ENCODE assay signal across 8 cellular contexts in genomic region chr2:108595677-108596232, GRCh38.
DNase-seq lines count a peak whose midpoint lies in the region; ATAC-seq and TF ChIP-seq lines count a peak whose summit lies in the region.
"Not testable (repeated sequence)": the region's sequence is repeated elsewhere in the genome, so short reads cannot be mapped to it uniquely, and the experiment has no call there.

No MANE protein-coding gene starts in this region.

- not testable (repeated sequence) for H4K20me1 ChIP-seq in IMR-90 (ENCODE audit: insufficient read depth, low read length); hepatocyte (ENCODE audit: insufficient read depth, poor library complexity, severe bottlenecking)

- not testable (repeated sequence) for BruUV-seq in IMR-90 (replicated peaks; lab: Mats Ljungman, UMichigan)

- not testable (repeated sequence) for H3K36me3 Mint-ChIP-seq in CD8-positive, alpha-beta memory T cell; activated T-helper 2 cell treated with anti-CD3 and anti-CD28 coated beads, Interferon-gamma antibody, Interleukin-2, Interleukin-4, amounts not matched to agents 10 μg/mL and 5 μg/mL and 100 μg/mL, durations not matched to agents 14 hours and 24 hours and 36 hours (ENCODE audit: low read depth)

- not testable (repeated sequence) for DNase-seq in CD8-positive, alpha-beta memory T cell; IMR-90; activated T-helper 2 cell treated with anti-CD3 and anti-CD28 coated beads, Interferon-gamma antibody, Interleukin-2, Interleukin-4, amounts not matched to agents 10 μg/mL and 5 μg/mL and 100 μg/mL, durations not matched to agents 14 hours and 24 hours and 36 hours (ENCODE audit: low spot score); colonic mucosa; hepatocyte (ENCODE audit: low spot score); trophoblast cell; suprapubic skin (ENCODE audit: low spot score in 2 of 2)
- peak; percentile 45 for DNase-seq in SW480 (ENCODE audit: low spot score)

- not testable (repeated sequence) for H3K9me3 Mint-ChIP-seq in CD8-positive, alpha-beta memory T cell; activated T-helper 2 cell treated with anti-CD3 and anti-CD28 coated beads, Interferon-gamma antibody, Interleukin-2, Interleukin-4, amounts not matched to agents 10 μg/mL and 5 μg/mL and 100 μg/mL, durations not matched to agents 14 hours and 24 hours and 36 hours

- peaks cover 12% of the 10 kb centered on the region for H3K4me1 ChIP-seq in CD8-positive, alpha-beta memory T cell (ENCODE audit: insufficient read depth, low read length)
- peaks cover 14% of the 10 kb centered on the region for H3K4me1 ChIP-seq in IMR-90 (ENCODE audit: control insufficient read depth, insufficient read depth, low read length)
- H3K4me1 ChIP-seq in colonic mucosa; trophoblast cell (ENCODE audit: control insufficient read depth in 1 of 2, insufficient read depth in 2 of 2, low read length in 2 of 2): not testable (repeated sequence)
- H3K4me1 ChIP-seq in hepatocyte (ENCODE audit: insufficient read depth): peaks cover 30% of the 10 kb centered on the region
- peaks cover 36% of the 10 kb centered on the region for H3K4me1 ChIP-seq in suprapubic skin

- ATAC-seq in IMR-90 (ENCODE audit: low read depth): not testable (repeated sequence)

- peak overlapping the region; percentile 64; the same call in 1 of the 2 replicates for H3K9ac ChIP-seq in IMR-90 (ENCODE audit: low read depth, low read length)
- not testable (repeated sequence) for H3K9ac ChIP-seq in colonic mucosa (ENCODE audit: low read depth in 2 of 2, low read length in 2 of 2); trophoblast cell (ENCODE audit: low read length)

- WGBS in IMR-90 (ENCODE audit: extremely low coverage in 2 of 2, insufficient read length in 1 of 2), 2 experiments: no CpG with 5 or more reads among the region's 6 CpGs
- WGBS in hepatocyte (ENCODE audit: low lambda C conversion rate, missing lambda C conversion rate): 48% methylated on average over 4 of the region's 6 CpGs
- no CpG with 5 or more reads among the region's 6 CpGs for WGBS in trophoblast cell (ENCODE audit: extremely low coverage, insufficient coverage, insufficient read length)
- WGBS in suprapubic skin: 73% methylated on average over 6 of the region's 6 CpGs

- H3K36me3 ChIP-seq in CD8-positive, alpha-beta memory T cell (ENCODE audit: insufficient read depth, low read length); IMR-90 (ENCODE audit: control insufficient read depth, insufficient read depth, low read length); colonic mucosa; hepatocyte (replicated peaks; ENCODE audit: insufficient read depth, low read depth); trophoblast cell (ENCODE audit: control insufficient read depth in 1 of 2, insufficient read depth in 2 of 2, low read length in 2 of 2); suprapubic skin: not testable (repeated sequence)

- in situ Hi-C loops in IMR-90 (cut with MboI; ENCODE audit: low sequenced_read_pairs): not testable (repeated sequence)

- H4K91ac ChIP-seq in IMR-90 (ENCODE audit: insufficient read depth, low read depth, low read length): peak overlapping the region; percentile 81
- H4K91ac ChIP-seq in trophoblast cell (ENCODE audit: low read depth, low read length): not testable (repeated sequence)

- H3K4me2 ChIP-seq in IMR-90 (ENCODE audit: low read depth, low read length) (peak overlapping the region; percentile 69; the same call in 1 of the 2 replicates), hepatocyte (peak overlapping the region; percentile 1)
- H3K4me2 ChIP-seq in trophoblast cell (ENCODE audit: low read length): not testable (repeated sequence)

- H3K79me1 ChIP-seq in IMR-90 (ENCODE audit: low read depth in 1 of 2, low read length in 2 of 2): peaks cover 8 to 37% of the 10 kb centered on the region in 2 experiments; a peak in 3 of 4 replicates
- not testable (repeated sequence) for H3K79me1 ChIP-seq in trophoblast cell (ENCODE audit: low read length)

- not testable (repeated sequence) for H2AFZ ChIP-seq in IMR-90 (replicated peaks; ENCODE audit: low read length, poor library complexity); hepatocyte; trophoblast cell (ENCODE audit: insufficient read depth, low read length, poor library complexity)

- H3K4ac ChIP-seq in IMR-90 (ENCODE audit: low read depth, low read length) (peak overlapping the region; percentile 92), trophoblast cell (ENCODE audit: low read depth, low read length) (peak overlapping the region; percentile 62)

- H2AK9ac ChIP-seq in IMR-90 (replicated peaks; ENCODE audit: low read depth, low read length, poor library complexity): not testable (repeated sequence)

- not testable (repeated sequence) for H3K4me3 ChIP-seq in CD8-positive, alpha-beta memory T cell (ENCODE audit: low read length); IMR-90 (ENCODE audit: insufficient read depth, low read depth, low read length); colonic mucosa; hepatocyte; trophoblast cell (ENCODE audit: low read depth, low read length); suprapubic skin

- peaks cover 68% of the 10 kb centered on the region for H3K79me2 ChIP-seq in hepatocyte
- H3K79me2 ChIP-seq in trophoblast cell (ENCODE audit: control insufficient read depth, insufficient read depth, low read length, poor library complexity): not testable (repeated sequence)

- H3K9me1 ChIP-seq in IMR-90 (ENCODE audit: insufficient read depth, low read length): not testable (repeated sequence)

- H3K4me3 Mint-ChIP-seq in CD8-positive, alpha-beta memory T cell: not testable (repeated sequence)
- peak overlapping the region; percentile 11 for H3K4me3 Mint-ChIP-seq in activated T-helper 2 cell treated with anti-CD3 and anti-CD28 coated beads, Interferon-gamma antibody, Interleukin-2, Interleukin-4, amounts not matched to agents 10 μg/mL and 5 μg/mL and 100 μg/mL, durations not matched to agents 14 hours and 24 hours and 36 hours (ENCODE audit: low read depth)

- H2BK5ac ChIP-seq in IMR-90 (ENCODE audit: low read depth, low read length, poor library complexity, severe bottlenecking): peak overlapping the region; percentile 97
- H2BK5ac ChIP-seq in trophoblast cell (ENCODE audit: low read depth, low read length, poor library complexity): not testable (repeated sequence)

- H3K27me3 ChIP-seq in CD8-positive, alpha-beta memory T cell (ENCODE audit: insufficient read depth, low read length, poor library complexity, severe bottlenecking); IMR-90 (ENCODE audit: control insufficient read depth, insufficient read depth, low read length); colonic mucosa; hepatocyte; trophoblast cell (ENCODE audit: insufficient read depth, low read length); suprapubic skin: not testable (repeated sequence)

- TF ChIP-seq POLR2A in IMR-90 (IDR thresholded peaks at IDR 0.05; ENCODE audit: low read depth, low read length); suprapubic skin (IDR thresholded peaks at IDR 0.05): not testable (repeated sequence)

- peak overlapping the region; percentile 92; the same call in 1 of the 2 replicates for H3K18ac ChIP-seq in IMR-90 (ENCODE audit: low read depth, low read length)
- not testable (repeated sequence) for H3K18ac ChIP-seq in trophoblast cell (ENCODE audit: low read length)

- peak overlapping the region; percentile 96 for H2BK120ac ChIP-seq in IMR-90 (ENCODE audit: low read depth, low read length)
- H2BK120ac ChIP-seq in trophoblast cell (ENCODE audit: insufficient read depth, low read length, poor library complexity): peak overlapping the region; percentile 66

- peak overlapping the region; percentile 72; the same call in 1 of the 2 replicates for H3K23ac ChIP-seq in IMR-90 (ENCODE audit: low read depth, low read length)
- not testable (repeated sequence) for H3K23ac ChIP-seq in trophoblast cell (ENCODE audit: low read length)

- peak overlapping the region; percentile 74; the same call in 1 of the 2 replicates for H4K5ac ChIP-seq in IMR-90 (ENCODE audit: low read depth, low read length)

- not testable (repeated sequence) for TF ChIP-seq EP300 in suprapubic skin (IDR thresholded peaks at IDR 0.05)

- peak overlapping the region; percentile 83; the same call in 2 of the 3 replicates for H2BK15ac ChIP-seq in IMR-90 (ENCODE audit: low read depth, low read length)

- dilution Hi-C loops in IMR-90 (cut with HindIII; ENCODE audit: low sequenced_read_pairs, unreplicated experiment): not testable (repeated sequence)

- H4K12ac ChIP-seq in trophoblast cell (ENCODE audit: low read depth, low read length): not testable (repeated sequence)

- CTCF ChIA-PET in CD8-positive, alpha-beta memory T cell (lab: Charles Lee): interaction anchor here (1.3 to 2.8 kb wide), 3 partner anchors 38 to 48 kb away, joined by 3 to 15 read pairs (median 4); no protein-coding TSS in a partner anchor
- CTCF ChIA-PET in IMR-90 (lab: Yijun Ruan, JAX): interaction anchor here (0.6 to 1.5 kb wide), 2 partner anchors 11 to 158 kb away, joined by 3 read pairs; no protein-coding TSS in a partner anchor

- peak overlapping the region; percentile 95 for H2BK20ac ChIP-seq in IMR-90 (ENCODE audit: low read depth, low read length)

- H3K27ac ChIP-seq in CD8-positive, alpha-beta memory T cell (ENCODE audit: low read depth, low read length): peak overlapping the region; percentile 62
- H3K27ac ChIP-seq in IMR-90 (ENCODE audit: insufficient read depth, low read length) (peak overlapping the region; percentile 78), colonic mucosa (peak overlapping the region; percentile 58), hepatocyte (peak overlapping the region; percentile 76), trophoblast cell (ENCODE audit: low read depth, low read length) (peak overlapping the region; percentile 93), suprapubic skin (peak overlapping the region; percentile 52)

- POLR2A ChIA-PET in CD8-positive, alpha-beta memory T cell (lab: Charles Lee): not testable (repeated sequence)
- POLR2A ChIA-PET in IMR-90 (lab: Charles Lee; ENCODE audit: unreplicated experiment): interaction anchor here (0.6 kb wide), 1 partner anchor 21 kb away, joined by 3 read pairs; no protein-coding TSS in a partner anchor

- not testable (repeated sequence) for TF ChIP-seq RAD21 in IMR-90 (IDR thresholded peaks at IDR 0.05; ENCODE audit: low read length)

- not testable (repeated sequence) for H2BK12ac ChIP-seq in trophoblast cell (ENCODE audit: low read length)

- H3K27me3 Mint-ChIP-seq in CD8-positive, alpha-beta memory T cell; activated T-helper 2 cell treated with anti-CD3 and anti-CD28 coated beads, Interferon-gamma antibody, Interleukin-2, Interleukin-4, amounts not matched to agents 10 μg/mL and 5 μg/mL and 100 μg/mL, durations not matched to agents 14 hours and 24 hours and 36 hours (ENCODE audit: low read depth): not testable (repeated sequence)

- H4K8ac ChIP-seq in IMR-90 (ENCODE audit: low read depth in 2 of 2, low read length in 2 of 2): peak overlapping the region; percentile 69 to 94
- not testable (repeated sequence) for H4K8ac ChIP-seq in trophoblast cell (ENCODE audit: low read depth, low read length)

- peaks cover 15 to 22% (median 22%) of the 10 kb centered on the region in 3 donors for H3K4me1 Mint-ChIP-seq in CD8-positive, alpha-beta memory T cell
- peaks cover 45% of the 10 kb centered on the region for H3K4me1 Mint-ChIP-seq in activated T-helper 2 cell treated with anti-CD3 and anti-CD28 coated beads, Interferon-gamma antibody, Interleukin-2, Interleukin-4, amounts not matched to agents 10 μg/mL and 5 μg/mL and 100 μg/mL, durations not matched to agents 14 hours and 24 hours and 36 hours (ENCODE audit: low read depth)

- not testable (repeated sequence) for TF ChIP-seq CTCF in IMR-90 (conservative IDR thresholded peaks at IDR 0.05; ENCODE audit: low read depth, low read length); colonic mucosa (IDR thresholded peaks at IDR 0.05); hepatocyte (IDR thresholded peaks at IDR 0.05; ENCODE audit: poor library complexity); suprapubic skin (IDR thresholded peaks at IDR 0.05)

- not testable (repeated sequence) for H3K9me3 ChIP-seq in CD8-positive, alpha-beta memory T cell (ENCODE audit: low read length); IMR-90 (ENCODE audit: control insufficient read depth, insufficient read depth, low read length); colonic mucosa; hepatocyte (ENCODE audit: low read depth); trophoblast cell (ENCODE audit: insufficient read depth, low read depth, low read length); suprapubic skin

- H3K9me2 ChIP-seq in hepatocyte (replicated peaks; ENCODE audit: insufficient read depth): not testable (repeated sequence)

- peak overlapping the region in 3 of 8 donors; percentile 11 to 83 (median 62) for H3K27ac Mint-ChIP-seq in CD8-positive, alpha-beta memory T cell
- H3K27ac Mint-ChIP-seq in activated T-helper 2 cell treated with anti-CD3 and anti-CD28 coated beads, Interferon-gamma antibody, Interleukin-2, Interleukin-4, amounts not matched to agents 10 μg/mL and 5 μg/mL and 100 μg/mL, durations not matched to agents 14 hours and 24 hours and 36 hours: peak overlapping the region; percentile 71

- intact Hi-C loops in IMR-90 (cut with micrococcal nuclease); colonic mucosa (cut with DNase I): not testable (repeated sequence)
- intact Hi-C loops in activated T-helper 2 cell treated with anti-CD3 and anti-CD28 coated beads, Interferon-gamma antibody, Interleukin-2, Interleukin-4, amounts not matched to agents 10 μg/mL and 5 μg/mL and 100 μg/mL, durations not matched to agents 14 hours and 24 hours and 36 hours (cut with micrococcal nuclease): loop anchor here (1.0 to 2.0 kb wide), 3 partner anchors 11 to 123 kb away; partner anchors contain the start of gene RANBP2

- peak overlapping the region; percentile 72 for H3K56ac ChIP-seq in IMR-90 (ENCODE audit: extremely low read depth, insufficient read depth, low read length)

- peak overlapping the region; percentile 78 for H2AK5ac ChIP-seq in IMR-90 (ENCODE audit: low read depth, low read length)
- H2AK5ac ChIP-seq in trophoblast cell (ENCODE audit: low read length): not testable (repeated sequence)

- peak overlapping the region; percentile 88 for H3K14ac ChIP-seq in IMR-90 (replicated peaks; ENCODE audit: low read depth, low read length)
- not testable (repeated sequence) for H3K14ac ChIP-seq in trophoblast cell (ENCODE audit: low read length)
